Comparison of ENCODE assay signal across 22 cellular contexts in genomic region chr2:218419630-218420216, GRCh38. TPM values are rescaled to one million over a fixed set of nuclear protein-coding genes. Genes with fewer than 3 reads are reported as not detected.
DNase-seq lines count a peak whose midpoint lies in the region; ATAC-seq and TF ChIP-seq lines count a peak whose summit lies in the region.
"Had no signal": no experiment of that assay in that cellular context is flagged by ENCODE, and none has a peak within 500 bp of the region (broad histone marks: within the 10 kb centered on the region; RNA-seq: fewer than 3 reads in every experiment).

No MANE protein-coding gene starts in this region.

- ATAC-seq in Right ventricle myocardium inferior: no peak
- ATAC-seq: activated CD4-positive, alpha-beta T cell treated with anti-CD3 and anti-CD28 coated beads for 36 hours; activated CD8-positive, alpha-beta memory T cell treated with anti-CD3 and anti-CD28 coated beads, Interleukin-2, amount 10 ng/mL, durations not matched to agents 7 days and 5 days; activated naive CD4-positive, alpha-beta T cell treated with anti-CD3 and anti-CD28 coated beads, Interleukin-2, amount 50 U/mL, for 72 hours; left cardiac atrium had no signal

- no peaks in the 10 kb centered on the region for H3K36me3 ChIP-seq in left ventricle myocardium inferior
- H3K36me3 ChIP-seq in mucosa of rectum (ENCODE audit: control insufficient read depth in 2 of 2, insufficient read depth in 2 of 2, low read length in 2 of 2): peaks cover 0 to 5% of the 10 kb centered on the region in 2 donors
- H3K36me3 ChIP-seq: SJCRH30 had no signal

- DNase-seq in Right ventricle myocardium inferior (ENCODE audit: missing footprints) (peak; percentile 7), left ventricle myocardium inferior (no peak), NCI-H1417 (lab: John Stamatoyannopoulos, UW) (no peak), DMS 273 treated with DMSO at 0.1 percent for 48 hours (lab: John Stamatoyannopoulos, UW) (no peak)
- no peak for DNase-seq in NK-92 treated with Interleukin-12 subunit alpha and Interleukin-12 subunit beta, amount 100 ng/mL, for 24 hours (lab: John Stamatoyannopoulos, UW)
- DNase-seq: 8988T; activated CD4-positive, alpha-beta T cell treated with anti-CD3 and anti-CD28 coated beads for 36 hours; activated CD8-positive, alpha-beta memory T cell treated with anti-CD3 and anti-CD28 coated beads, Interleukin-2, amount 10 ng/mL, durations not matched to agents 7 days and 5 days; cerebellar nuclear complex; effector CD8-positive, alpha-beta T cell; left cardiac atrium; midbrain; NCI-H1048; NCI-H1930; NCI-H226; NCI-H774; SJCRH30 had no signal

- no peak for TF ChIP-seq CTCF in left ventricle myocardium inferior (IDR thresholded peaks at IDR 0.05; ENCODE audit: borderline replicate concordance)

- no peak overlapping the region for H3K27ac ChIP-seq in left ventricle myocardium inferior (replicated peaks)
- peak overlapping the region; percentile 83 to 88 for H3K27ac ChIP-seq in mucosa of rectum (ENCODE audit: low read depth in 2 of 2, low read length in 2 of 2)
- H3K27ac ChIP-seq: SJCRH30 had no signal

- H3K9ac ChIP-seq in mucosa of rectum (ENCODE audit: low read depth in 1 of 2, low read length in 2 of 2): peak overlapping the region; percentile 77 to 91

- no peak overlapping the region for H3K4me3 ChIP-seq in left ventricle myocardium inferior
- H3K4me3 ChIP-seq in mucosa of rectum (ENCODE audit: low read length in 2 of 2): peak overlapping the region; percentile 75 to 77
- H3K4me3 ChIP-seq: SJCRH30 had no signal

- no peaks in the 10 kb centered on the region for H3K4me1 ChIP-seq in left ventricle myocardium inferior
- H3K4me1 ChIP-seq in mucosa of rectum (ENCODE audit: control insufficient read depth in 2 of 2, insufficient read depth in 2 of 2, low read length in 2 of 2): peaks cover 16 to 17% of the 10 kb centered on the region in 2 donors
- H3K4me1 ChIP-seq: SJCRH30 had no signal

- H3K27me3 ChIP-seq in left ventricle myocardium inferior (ENCODE audit: low read depth): no peaks in the 10 kb centered on the region
- H3K27me3 ChIP-seq in mucosa of rectum (ENCODE audit: control insufficient read depth in 2 of 2, insufficient read depth in 2 of 2, low read length in 2 of 2): no peaks in the 10 kb centered on the region
- H3K27me3 ChIP-seq: SJCRH30 had no signal

- intact Hi-C loops in Right ventricle myocardium inferior (cut with DNase I) (no loop called here), left ventricle myocardium inferior (cut with micrococcal nuclease) (no loop called here)

- no peaks in the 10 kb centered on the region for H3K9me3 ChIP-seq in left ventricle myocardium inferior (replicated peaks)
- no peaks in the 10 kb centered on the region for H3K9me3 ChIP-seq in mucosa of rectum (ENCODE audit: control insufficient read depth in 2 of 2, low read length in 2 of 2)
- H3K9me3 ChIP-seq: SJCRH30 had no signal

RNA-seq across cellular contexts. Expression of gene VIL1, which starts 0.8 kb away (rescaled TPM):
- total RNA-seq in Right ventricle myocardium inferior: not detected
- total RNA-seq in left ventricle myocardium inferior: not detected
- total RNA-seq: activated CD4-positive, alpha-beta T cell treated with anti-CD3 and anti-CD28 coated beads for 36 hours; activated naive CD4-positive, alpha-beta T cell treated with anti-CD3 and anti-CD28 coated beads, Interleukin-2, amount 50 U/mL, for 72 hours; left cardiac atrium; LHCN-M2; T-helper 1 cell treated with Interleukin-12 subunit alpha and Interleukin-12 subunit beta and Interleukin-4 antibody, amounts not matched to agents 30 ng/mL and 1 ng/mL, for 36 hours; urinary bladder had no signal

RNA-seq across cellular contexts. Expression of gene CTDSP1, which starts 20.1 kb away (rescaled TPM):
- total RNA-seq in Right ventricle myocardium inferior: 101 TPM
- 81.5 TPM for total RNA-seq in left ventricle myocardium inferior

RNA-seq across cellular contexts. Expression of gene SLC11A1, which starts 37.6 kb away (rescaled TPM):
- total RNA-seq in Right ventricle myocardium inferior (5.4 TPM), left ventricle myocardium inferior (6.4 TPM)
- total RNA-seq: activated naive CD4-positive, alpha-beta T cell treated with anti-CD3 and anti-CD28 coated beads, Interleukin-2, amount 50 U/mL, for 72 hours had no signal
